In genomic region chr19:8206147-8207087, GRCh38 we compare ENCODE assay signal across 1 cellular context.
TF ChIP-seq lines count a peak whose summit lies in the region.

No MANE protein-coding gene starts in this region.

TF ChIP-seq in GM23338, 12 proteins besides CTCF, POLR2A, EP300 and RAD21 (continued from another document):
- TF ChIP-seq, protein P1, sequence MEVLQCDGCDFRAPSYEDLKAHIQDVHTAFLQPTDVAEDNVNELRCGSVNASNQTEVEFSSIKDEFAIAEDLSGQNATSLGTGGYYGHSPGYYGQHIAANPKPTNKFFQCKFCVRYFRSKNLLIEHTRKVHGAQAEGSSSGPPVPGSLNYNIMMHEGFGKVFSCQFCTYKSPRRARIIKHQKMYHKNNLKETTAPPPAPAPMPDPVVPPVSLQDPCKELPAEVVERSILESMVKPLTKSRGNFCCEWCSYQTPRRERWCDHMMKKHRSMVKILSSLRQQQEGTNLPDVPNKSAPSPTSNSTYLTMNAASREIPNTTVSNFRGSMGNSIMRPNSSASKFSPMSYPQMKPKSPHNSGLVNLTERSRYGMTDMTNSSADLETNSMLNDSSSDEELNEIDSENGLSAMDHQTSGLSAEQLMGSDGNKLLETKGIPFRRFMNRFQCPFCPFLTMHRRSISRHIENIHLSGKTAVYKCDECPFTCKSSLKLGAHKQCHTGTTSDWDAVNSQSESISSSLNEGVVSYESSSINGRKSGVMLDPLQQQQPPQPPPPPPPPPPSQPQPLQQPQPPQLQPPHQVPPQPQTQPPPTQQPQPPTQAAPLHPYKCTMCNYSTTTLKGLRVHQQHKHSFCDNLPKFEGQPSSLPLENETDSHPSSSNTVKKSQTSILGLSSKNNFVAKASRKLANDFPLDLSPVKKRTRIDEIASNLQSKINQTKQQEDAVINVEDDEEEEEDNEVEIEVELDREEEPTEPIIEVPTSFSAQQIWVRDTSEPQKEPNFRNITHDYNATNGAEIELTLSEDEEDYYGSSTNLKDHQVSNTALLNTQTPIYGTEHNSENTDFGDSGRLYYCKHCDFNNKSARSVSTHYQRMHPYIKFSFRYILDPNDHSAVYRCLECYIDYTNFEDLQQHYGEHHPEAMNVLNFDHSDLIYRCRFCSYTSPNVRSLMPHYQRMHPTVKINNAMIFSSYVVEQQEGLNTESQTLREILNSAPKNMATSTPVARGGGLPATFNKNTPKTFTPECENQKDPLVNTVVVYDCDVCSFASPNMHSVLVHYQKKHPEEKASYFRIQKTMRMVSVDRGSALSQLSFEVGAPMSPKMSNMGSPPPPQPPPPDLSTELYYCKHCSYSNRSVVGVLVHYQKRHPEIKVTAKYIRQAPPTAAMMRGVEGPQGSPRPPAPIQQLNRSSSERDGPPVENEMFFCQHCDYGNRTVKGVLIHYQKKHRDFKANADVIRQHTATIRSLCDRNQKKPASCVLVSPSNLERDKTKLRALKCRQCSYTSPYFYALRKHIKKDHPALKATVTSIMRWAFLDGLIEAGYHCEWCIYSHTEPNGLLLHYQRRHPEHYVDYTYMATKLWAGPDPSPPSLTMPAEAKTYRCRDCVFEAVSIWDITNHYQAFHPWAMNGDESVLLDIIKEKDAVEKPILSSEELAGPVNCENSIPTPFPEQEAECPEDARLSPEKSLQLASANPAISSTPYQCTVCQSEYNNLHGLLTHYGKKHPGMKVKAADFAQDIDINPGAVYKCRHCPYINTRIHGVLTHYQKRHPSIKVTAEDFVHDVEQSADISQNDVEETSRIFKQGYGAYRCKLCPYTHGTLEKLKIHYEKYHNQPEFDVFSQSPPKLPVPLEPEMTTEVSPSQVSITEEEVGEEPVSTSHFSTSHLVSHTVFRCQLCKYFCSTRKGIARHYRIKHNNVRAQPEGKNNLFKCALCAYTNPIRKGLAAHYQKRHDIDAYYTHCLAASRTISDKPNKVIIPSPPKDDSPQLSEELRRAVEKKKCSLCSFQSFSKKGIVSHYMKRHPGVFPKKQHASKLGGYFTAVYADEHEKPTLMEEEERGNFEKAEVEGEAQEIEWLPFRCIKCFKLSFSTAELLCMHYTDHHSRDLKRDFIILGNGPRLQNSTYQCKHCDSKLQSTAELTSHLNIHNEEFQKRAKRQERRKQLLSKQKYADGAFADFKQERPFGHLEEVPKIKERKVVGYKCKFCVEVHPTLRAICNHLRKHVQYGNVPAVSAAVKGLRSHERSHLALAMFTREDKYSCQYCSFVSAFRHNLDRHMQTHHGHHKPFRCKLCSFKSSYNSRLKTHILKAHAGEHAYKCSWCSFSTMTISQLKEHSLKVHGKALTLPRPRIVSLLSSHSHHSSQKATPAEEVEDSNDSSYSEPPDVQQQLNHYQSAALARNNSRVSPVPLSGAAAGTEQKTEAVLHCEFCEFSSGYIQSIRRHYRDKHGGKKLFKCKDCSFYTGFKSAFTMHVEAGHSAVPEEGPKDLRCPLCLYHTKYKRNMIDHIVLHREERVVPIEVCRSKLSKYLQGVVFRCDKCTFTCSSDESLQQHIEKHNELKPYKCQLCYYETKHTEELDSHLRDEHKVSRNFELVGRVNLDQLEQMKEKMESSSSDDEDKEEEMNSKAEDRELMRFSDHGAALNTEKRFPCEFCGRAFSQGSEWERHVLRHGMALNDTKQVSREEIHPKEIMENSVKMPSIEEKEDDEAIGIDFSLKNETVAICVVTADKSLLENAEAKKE (CRISPR knock-in tag; IDR thresholded peaks at IDR 0.05): no peak
- TF ChIP-seq EZH2 (IDR thresholded peaks at IDR 0.05; ENCODE audit: low read depth, unreplicated experiment) (no peak), CREB1 (CRISPR knock-in tag; IDR thresholded peaks at IDR 0.05; ENCODE audit: low read depth) (no peak), POLR2AphosphoS5 (IDR thresholded peaks at IDR 0.05; ENCODE audit: low read depth) (no peak)
- TF ChIP-seq, protein P2, sequence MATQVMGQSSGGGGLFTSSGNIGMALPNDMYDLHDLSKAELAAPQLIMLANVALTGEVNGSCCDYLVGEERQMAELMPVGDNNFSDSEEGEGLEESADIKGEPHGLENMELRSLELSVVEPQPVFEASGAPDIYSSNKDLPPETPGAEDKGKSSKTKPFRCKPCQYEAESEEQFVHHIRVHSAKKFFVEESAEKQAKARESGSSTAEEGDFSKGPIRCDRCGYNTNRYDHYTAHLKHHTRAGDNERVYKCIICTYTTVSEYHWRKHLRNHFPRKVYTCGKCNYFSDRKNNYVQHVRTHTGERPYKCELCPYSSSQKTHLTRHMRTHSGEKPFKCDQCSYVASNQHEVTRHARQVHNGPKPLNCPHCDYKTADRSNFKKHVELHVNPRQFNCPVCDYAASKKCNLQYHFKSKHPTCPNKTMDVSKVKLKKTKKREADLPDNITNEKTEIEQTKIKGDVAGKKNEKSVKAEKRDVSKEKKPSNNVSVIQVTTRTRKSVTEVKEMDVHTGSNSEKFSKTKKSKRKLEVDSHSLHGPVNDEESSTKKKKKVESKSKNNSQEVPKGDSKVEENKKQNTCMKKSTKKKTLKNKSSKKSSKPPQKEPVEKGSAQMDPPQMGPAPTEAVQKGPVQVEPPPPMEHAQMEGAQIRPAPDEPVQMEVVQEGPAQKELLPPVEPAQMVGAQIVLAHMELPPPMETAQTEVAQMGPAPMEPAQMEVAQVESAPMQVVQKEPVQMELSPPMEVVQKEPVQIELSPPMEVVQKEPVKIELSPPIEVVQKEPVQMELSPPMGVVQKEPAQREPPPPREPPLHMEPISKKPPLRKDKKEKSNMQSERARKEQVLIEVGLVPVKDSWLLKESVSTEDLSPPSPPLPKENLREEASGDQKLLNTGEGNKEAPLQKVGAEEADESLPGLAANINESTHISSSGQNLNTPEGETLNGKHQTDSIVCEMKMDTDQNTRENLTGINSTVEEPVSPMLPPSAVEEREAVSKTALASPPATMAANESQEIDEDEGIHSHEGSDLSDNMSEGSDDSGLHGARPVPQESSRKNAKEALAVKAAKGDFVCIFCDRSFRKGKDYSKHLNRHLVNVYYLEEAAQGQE (IDR thresholded peaks at IDR 0.05; ENCODE audit: unreplicated experiment): peak; percentile 55
